Comparison of ENCODE assay signal across 19 cellular contexts in genomic region chr17:47653442-47653841, GRCh38. TPM values are rescaled to one million over a fixed set of nuclear protein-coding genes. Genes with fewer than 3 reads are reported as not detected.
DNase-seq lines count a peak whose midpoint lies in the region; ATAC-seq, FAIRE-seq and TF ChIP-seq lines count a peak whose summit lies in the region.
"Had no signal": no experiment of that assay in that cellular context is flagged by ENCODE, and none has a peak within 500 bp of the region (broad histone marks: within the 10 kb centered on the region; RNA-seq: fewer than 3 reads in every experiment).

No MANE protein-coding gene starts in this region.

- in situ Hi-C loops in HepG2 (cut with HindIII; ENCODE audit: extremely low pct_ligation_motif_present, low pct_unique_long_range_greater_than_20kb), result no loop called here

- H3K4me1 ChIP-seq in HepG2 (ENCODE audit: insufficient read depth, low read length), result peaks cover 52% of the 10 kb centered on the region
- peaks cover 0 to 43% (median 22%) of the 10 kb centered on the region in 4 donors for H3K4me1 ChIP-seq in right lobe of liver
- H3K4me1 ChIP-seq in fibroblast of lung (ENCODE audit: control insufficient read depth, extremely low read depth, insufficient read depth, low read length), result peaks cover 7% of the 10 kb centered on the region

- H2AFZ ChIP-seq in HepG2 (ENCODE audit: low read length) (no peak overlapping the region), fibroblast of lung (ENCODE audit: low read length) (no peak overlapping the region)

- CTCF ChIA-PET in HepG2 (lab: Yijun Ruan, JAX; ENCODE audit: low intra/inter-chr PET ratio, low total read pairs) (no interaction called here), T-cell (lab: Charles Lee) (interaction anchor here in 1 of 2 donors (0.7 kb wide), 1 partner anchor 19 kb away, joined by 9 read pairs; no protein-coding TSS in a partner anchor)

- WGBS in HepG2 (ENCODE audit: low lambda C conversion rate), result 48% methylated on average over 2 of the region's 2 CpGs
- WGBS in right lobe of liver (ENCODE audit: insufficient coverage, low coverage, low lambda C conversion rate, missing lambda C conversion rate), result 71% methylated on average over 1 of the region's 2 CpGs

- H3K27ac ChIP-seq in HepG2 (ENCODE audit: extremely low read length, insufficient read depth, low read length), result no peak overlapping the region
- no peak overlapping the region for H3K27ac ChIP-seq in right lobe of liver
- no peak overlapping the region for H3K27ac ChIP-seq in fibroblast of lung (ENCODE audit: insufficient read depth, low read length)
- H3K27ac ChIP-seq: breast epithelium, right atrium auricular region had no signal

- peak overlapping the region; percentile 38 to 48 for H3K27ac Mint-ChIP-seq in T-cell

- no peak for TF ChIP-seq POLR2A in HepG2 (IDR thresholded peaks at IDR 0.05; ENCODE audit: insufficient read depth in 1 of 2, low read depth in 2 of 2, low read length in 2 of 2)
- TF ChIP-seq POLR2A in right lobe of liver (IDR thresholded peaks at IDR 0.05), result no peak
- TF ChIP-seq POLR2A in erythroblast (IDR thresholded peaks at IDR 0.05; ENCODE audit: low read length), result no peak

- H3K4me3 ChIP-seq in HepG2 (replicated peaks in 1 of 3; ENCODE audit: insufficient read depth in 1 of 3, low read depth in 2 of 3, low read length in 3 of 3) (no peak overlapping the region), right lobe of liver (no peak overlapping the region), fibroblast of lung (replicated peaks in 1 of 4; ENCODE audit: control extremely low read depth in 1 of 4, insufficient read depth in 1 of 4, low read depth in 3 of 4, low read length in 4 of 4) (no peak overlapping the region)
- H3K4me3 ChIP-seq: breast epithelium, right atrium auricular region had no signal

- no peaks in the 10 kb centered on the region for H3K27me3 Mint-ChIP-seq in T-cell

- FAIRE-seq in HepG2 (lab: Jason Lieb, UNC), result no peak
- FAIRE-seq: RCC 7860 had no signal

- H3K4me2 ChIP-seq in HepG2 (ENCODE audit: low read depth, low read length), result peak overlapping the region; percentile 22; the same call in 1 of the 2 replicates
- peak overlapping the region; percentile 37 for H3K4me2 ChIP-seq in fibroblast of lung (ENCODE audit: extremely low read depth, insufficient read depth, low read length)

- H3K9me3 ChIP-seq in HepG2 (ENCODE audit: low read length) (no peaks in the 10 kb centered on the region), right lobe of liver (no peaks in the 10 kb centered on the region), fibroblast of lung (ENCODE audit: control insufficient read depth, insufficient read depth, low read depth, low read length) (no peaks in the 10 kb centered on the region)
- H3K9me3 ChIP-seq: breast epithelium, right atrium auricular region had no signal

- no peak for TF ChIP-seq CTCF in HepG2 (CRISPR knock-in tag; IDR thresholded peaks at IDR 0.05)
- no peak for TF ChIP-seq CTCF in right lobe of liver (IDR thresholded peaks at IDR 0.05)
- no peak for TF ChIP-seq CTCF in fibroblast of lung (conservative IDR thresholded peaks at IDR 0.05 in 1 of 2, IDR thresholded peaks at IDR 0.05 in 1 of 2; ENCODE audit: low read depth in 1 of 2, low read length in 2 of 2)

- H3K27me3 ChIP-seq in HepG2 (ENCODE audit: control insufficient read depth in 1 of 2, insufficient read depth in 2 of 2, low read length in 2 of 2) (no peaks in the 10 kb centered on the region; a peak in 1 of 5 replicates), right lobe of liver (no peaks in the 10 kb centered on the region), fibroblast of lung (ENCODE audit: control insufficient read depth, insufficient read depth, low read length) (no peaks in the 10 kb centered on the region)
- H3K27me3 ChIP-seq: breast epithelium, right atrium auricular region had no signal

- H3K79me2 ChIP-seq in HepG2 (ENCODE audit: insufficient read depth, low read length) (peaks cover 76% of the 10 kb centered on the region), fibroblast of lung (ENCODE audit: control insufficient read depth, insufficient read depth, low read length) (peaks cover 77% of the 10 kb centered on the region)

- ATAC-seq in HepG2 (no peak), right lobe of liver (no peak), T-cell (replicated peaks in 1 of 4) (no peak)
- ATAC-seq: HCT116 had no signal

- H3K9me3 Mint-ChIP-seq in T-cell, result no peaks in the 10 kb centered on the region

- H3K4me1 Mint-ChIP-seq in T-cell, result peaks cover 67 to 74% (median 71%) of the 10 kb centered on the region in 3 donors

- POLR2A ChIA-PET in HepG2 (lab: Yijun Ruan, JAX), result interaction anchor here (0.8 to 6.7 kb wide), 2 partner anchors 11 to 23 kb away, joined by 3 to 59 read pairs; no protein-coding TSS in a partner anchor
- POLR2A ChIA-PET in T-cell (lab: Charles Lee), result interaction anchor here in 1 of 2 donors (0.6 kb wide), 1 partner anchor 715 kb away, joined by 3 read pairs; no protein-coding TSS in a partner anchor

- H3K9ac ChIP-seq in HepG2 (ENCODE audit: insufficient read depth, low read depth, low read length) (no peak overlapping the region), fibroblast of lung (ENCODE audit: insufficient read depth, low read length) (no peak overlapping the region)

- H3K36me3 Mint-ChIP-seq in T-cell, result peaks cover 49% of the 10 kb centered on the region

- TF ChIP-seq EP300 in HepG2 (IDR thresholded peaks at IDR 0.05; ENCODE audit: low read depth in 2 of 2, low read length in 2 of 2) (no peak), HepG2 (CRISPR knock-in tag; IDR thresholded peaks at IDR 0.05; ENCODE audit: borderline replicate concordance) (no peak)

- BruUV-seq in HepG2 (replicated peaks; lab: Mats Ljungman, UMichigan), result no TSS peak

- no peak overlapping the region for H3K4me3 Mint-ChIP-seq in T-cell

- H4K20me1 ChIP-seq in HepG2 (ENCODE audit: insufficient read depth, low read length), result peaks cover 33% of the 10 kb centered on the region
- no peaks in the 10 kb centered on the region for H4K20me1 ChIP-seq in fibroblast of lung (ENCODE audit: control insufficient read depth, extremely low read depth, insufficient read depth, low read length)

- TF ChIP-seq RAD21 in HepG2 (CRISPR knock-in tag; IDR thresholded peaks at IDR 0.05), result no peak

- intact Hi-C loops in HepG2 (cut with micrococcal nuclease; ENCODE audit: unreplicated experiment), result loop anchor here (5.0 kb wide), 1 partner anchor 34 kb away; no protein-coding TSS in a partner anchor
- intact Hi-C loops in right lobe of liver (cut with DNase I), result no loop called here

- H3K36me3 ChIP-seq in HepG2 (replicated peaks in 1 of 2; ENCODE audit: control insufficient read depth in 1 of 2, insufficient read depth in 2 of 2, low read length in 2 of 2) (peaks cover 39 to 62% of the 10 kb centered on the region in 2 experiments), right lobe of liver (peaks cover 5 to 60% (median 34%) of the 10 kb centered on the region in 4 donors), fibroblast of lung (ENCODE audit: control insufficient read depth, insufficient read depth, low read length) (peaks cover 14% of the 10 kb centered on the region)

- DNase-seq in HepG2 (ENCODE audit: low spot score) (no peak), right lobe of liver (no peak), T-cell (no peak), fibroblast of lung (ENCODE audit: low read depth in 2 of 2) (no peak), cerebellar nuclear complex (lab: John Stamatoyannopoulos, UW) (no peak), erythroblast (lab: John Stamatoyannopoulos, UW) (no peak), EL (no peak), medulla oblongata (ENCODE audit: extremely low spot score) (no peak)
- DNase-seq: activated CD8-positive, alpha-beta memory T cell treated with anti-CD3 and anti-CD28 coated beads, Interleukin-2, amount 50 U/mL, for 4 hours; AML-193; islet precursor cell; NCI-H1105 treated with DMSO at 0.1 percent for 48 hours; stimulated activated CD4-positive, alpha-beta T cell treated with anti-CD3 and anti-CD28 coated beads, Interleukin-4, amount 100 ng/mL, for 1 hour; stimulated activated naive CD4-positive, alpha-beta T cell; T-helper 9 cell had no signal

RNA-seq across cellular contexts. Expression of gene KPNB1, which starts 3.7 kb away (rescaled TPM):
- total RNA-seq in HepG2 (2016; rRNA removed; fragmentation: Illumina TruSeq; extraction: Trizol) (424 and 443 TPM in 2 replicates), right lobe of liver (100 to 1,000 TPM in 2 of 6 experiments, 10 to 100 TPM in 4; 80.8 to 104 (median 94.5) TPM), T-cell (100 to 1,000 TPM; 216 to 262 (median 240) TPM), fibroblast of lung (209 and 267 TPM in 2 replicates)
- total RNA-seq in HepG2 (2016; cell fraction: cytosol; rRNA removed; fragmentation: Illumina TruSeq; extraction: Trizol; ENCODE audit: low read depth), result 39.2 and 44.6 TPM in 2 replicates
- 408 and 433 TPM in 2 replicates for total RNA-seq in HepG2 (2016; cell fraction: insoluble cytoplasmic fraction; rRNA removed; fragmentation: Illumina TruSeq; extraction: Trizol)
- total RNA-seq in HepG2 (2016; cell fraction: membrane; rRNA removed; fragmentation: Illumina TruSeq; extraction: Trizol), result 113 and 126 TPM in 2 replicates
- 217 and 252 TPM in 2 replicates for total RNA-seq in HepG2 (2016; cell fraction: nucleus; rRNA removed; fragmentation: Illumina TruSeq; extraction: Trizol)
- polyA plus RNA-seq in HepG2 (2011; rRNA removed) (164 and 169 TPM in 2 replicates), fibroblast of lung (253 and 361 TPM in 2 replicates)
- polyA plus RNA-seq in HepG2 (2011; cell fraction: cytosol; rRNA removed), result 81.9 and 93.5 TPM in 2 replicates
- polyA plus RNA-seq in HepG2 (2011; cell fraction: nucleus; rRNA removed), result 158 and 166 TPM in 2 replicates
- polyA plus RNA-seq in HepG2 (2012), result 249 and 287 TPM in 2 replicates
- 7.4 and 10.3 TPM in 2 replicates for polyA plus RNA-seq in HepG2 (2016; cell fraction: cytosol; fragmentation: Illumina TruSeq; extraction: Trizol; ENCODE audit: low read depth)
- polyA plus RNA-seq in HepG2 (2016; cell fraction: insoluble cytoplasmic fraction; fragmentation: Illumina TruSeq; extraction: Trizol; ENCODE audit: low read depth), result 390 TPM in 2 replicates
- polyA plus RNA-seq in HepG2 (2016; cell fraction: membrane; fragmentation: Illumina TruSeq; extraction: Trizol; ENCODE audit: low read depth), result 36.4 and 43.8 TPM in 2 replicates
- 416 and 457 TPM in 2 replicates for polyA plus RNA-seq in HepG2 (2016; cell fraction: nucleus; fragmentation: Illumina TruSeq; extraction: Trizol; ENCODE audit: insufficient read depth, low read depth)
- polyA minus RNA-seq in HepG2 (2011; rRNA and poly(A)+ RNA removed; ENCODE audit: low replicate concordance), result 266 and 436 TPM in 2 replicates
- 150 and 163 TPM in 2 replicates for polyA minus RNA-seq in HepG2 (2011; cell fraction: cytosol; rRNA and poly(A)+ RNA removed)
- 84.6 and 120 TPM in 2 replicates for polyA minus RNA-seq in HepG2 (2011; cell fraction: nucleus; rRNA and poly(A)+ RNA removed)
- polyA plus RNA-seq in fibroblast of lung (2012), result 281 and 332 TPM in 2 replicates
- polyA minus RNA-seq in fibroblast of lung (ENCODE audit: low replicate concordance), result 632 and 647 TPM in 2 replicates

RNA-seq across cellular contexts. Expression of gene TBKBP1, which starts 40.5 kb away (rescaled TPM):
- total RNA-seq in HepG2 (2016; rRNA removed; fragmentation: Illumina TruSeq; extraction: Trizol), result 2.6 and 3.0 TPM in 2 replicates
- total RNA-seq in HepG2 (2016; cell fraction: cytosol; rRNA removed; fragmentation: Illumina TruSeq; extraction: Trizol; ENCODE audit: low read depth), result 0.88 and 1.4 TPM in 2 replicates
- total RNA-seq in HepG2 (2016; cell fraction: insoluble cytoplasmic fraction; rRNA removed; fragmentation: Illumina TruSeq; extraction: Trizol), result 2.8 and 3.8 TPM in 2 replicates
- 2.5 and 2.9 TPM in 2 replicates for total RNA-seq in HepG2 (2016; cell fraction: membrane; rRNA removed; fragmentation: Illumina TruSeq; extraction: Trizol)
- total RNA-seq in HepG2 (2016; cell fraction: nucleus; rRNA removed; fragmentation: Illumina TruSeq; extraction: Trizol), result 2.6 and 4.3 TPM in 2 replicates
- polyA plus RNA-seq in HepG2 (2011; rRNA removed), result 7.0 and 10.9 TPM in 2 replicates
- 4.9 and 5.8 TPM in 2 replicates for polyA plus RNA-seq in HepG2 (2011; cell fraction: cytosol; rRNA removed)
- polyA plus RNA-seq in HepG2 (2011; cell fraction: nucleus; rRNA removed), result 50.3 and 56.8 TPM in 2 replicates
- 11.8 and 15.7 TPM in 2 replicates for polyA plus RNA-seq in HepG2 (2012)
- polyA plus RNA-seq in HepG2 (2016; cell fraction: cytosol; fragmentation: Illumina TruSeq; extraction: Trizol; ENCODE audit: low read depth), result 0.86 and 1.4 TPM in 2 replicates
- 2.8 and 3.9 TPM in 2 replicates for polyA plus RNA-seq in HepG2 (2016; cell fraction: insoluble cytoplasmic fraction; fragmentation: Illumina TruSeq; extraction: Trizol; ENCODE audit: low read depth)
- polyA plus RNA-seq in HepG2 (2016; cell fraction: membrane; fragmentation: Illumina TruSeq; extraction: Trizol; ENCODE audit: low read depth), result 1.6 and 2.8 TPM in 2 replicates
- polyA plus RNA-seq in HepG2 (2016; cell fraction: nucleus; fragmentation: Illumina TruSeq; extraction: Trizol; ENCODE audit: insufficient read depth, low read depth), result 17.9 and 18.3 TPM in 2 replicates
- polyA minus RNA-seq in HepG2 (2011; rRNA and poly(A)+ RNA removed; ENCODE audit: low replicate concordance), result 0.16 and 7.4 TPM in 2 replicates
- 1.8 and 5.3 TPM in 2 replicates for polyA minus RNA-seq in HepG2 (2011; cell fraction: cytosol; rRNA and poly(A)+ RNA removed)
- 4.2 and 6.6 TPM in 2 replicates for polyA minus RNA-seq in HepG2 (2011; cell fraction: nucleus; rRNA and poly(A)+ RNA removed)
- 1 to 10 TPM; 1.2 to 3.2 (median 2.2) TPM for total RNA-seq in right lobe of liver
- 10 to 100 TPM in 1 of 5 donors, 1 to 10 TPM in 4; 4.5 to 20.5 (median 7.2) TPM for total RNA-seq in T-cell
- 11.3 and 11.6 TPM in 2 replicates for total RNA-seq in fibroblast of lung
- 4.6 and 5.3 TPM in 2 replicates for polyA plus RNA-seq in fibroblast of lung
- 7.6 and 8.0 TPM in 2 replicates for polyA plus RNA-seq in fibroblast of lung (2012)
- 8.3 and 8.6 TPM in 2 replicates for polyA minus RNA-seq in fibroblast of lung (ENCODE audit: low replicate concordance)
